25 cellular contexts compared by ENCODE assay signal in genomic region chr1:200128081-200128480, GRCh38.
"Had no signal": no experiment of that assay in that cellular context is flagged by ENCODE, and none has a peak within 500 bp of the region (broad histone marks: within the 10 kb centered on the region; RNA-seq: fewer than 3 reads in every experiment).

No MANE protein-coding gene starts in this region.

- ATAC-seq: foreskin keratinocyte; gastroesophageal sphincter; heart left ventricle; left cardiac atrium; left ventricle myocardium superior; natural killer cell treated with Interleukin-12 subunit alpha and Interleukin-12 subunit beta and Interleukin-15 and Interleukin-18, amount 100 ng/mL, for 72 hours; stimulated activated effector memory CD8-positive, alpha-beta T cell treated with anti-CD3 and anti-CD28 coated beads, Interleukin-12 subunit alpha, Interleukin-12 subunit beta, amount 100 ng/mL, for 72 hours had no signal

- H3K27ac Mint-ChIP-seq: memory B cell had no signal

- H3K4me3 ChIP-seq: coronary artery, esophagus muscularis mucosa, gastroesophageal sphincter, heart left ventricle, lung, prostate gland, right atrium auricular region, sigmoid colon, stomach, thyroid gland, vagina had no signal

- H3K36me3 Mint-ChIP-seq: memory B cell; natural killer cell treated with Interleukin-12 subunit alpha and Interleukin-12 subunit beta and Interleukin-15 and Interleukin-18, amount 100 ng/mL, for 72 hours; stimulated activated effector memory CD8-positive, alpha-beta T cell treated with anti-CD3 and anti-CD28 coated beads, Interleukin-12 subunit alpha, Interleukin-12 subunit beta, amount 100 ng/mL, for 72 hours had no signal

- H3K4me3 Mint-ChIP-seq: memory B cell; natural killer cell treated with Interleukin-12 subunit alpha and Interleukin-12 subunit beta and Interleukin-15 and Interleukin-18, amount 100 ng/mL, for 72 hours; stimulated activated effector memory CD8-positive, alpha-beta T cell treated with anti-CD3 and anti-CD28 coated beads, Interleukin-12 subunit alpha, Interleukin-12 subunit beta, amount 100 ng/mL, for 72 hours had no signal

- H3K9me3 ChIP-seq: esophagus muscularis mucosa, gastroesophageal sphincter, heart left ventricle, prostate gland, right atrium auricular region, sigmoid colon, stomach, thyroid gland, vagina had no signal

- H3K27ac ChIP-seq: coronary artery, esophagus muscularis mucosa, foreskin keratinocyte, gastroesophageal sphincter, heart left ventricle, prostate gland, right atrium auricular region, sigmoid colon, stomach, thyroid gland, vagina had no signal

- H3K4me1 ChIP-seq: esophagus muscularis mucosa, foreskin keratinocyte, gastroesophageal sphincter, prostate gland, right atrium auricular region, sigmoid colon, stomach, vagina had no signal

- DNase-seq: dermis blood vessel endothelial cell; effector memory CD4-positive, alpha-beta T cell; foreskin keratinocyte; heart left ventricle; hippocampal formation; left cardiac atrium; left ventricle myocardium superior; nucleus accumbens; sigmoid colon; stimulated activated CD4-positive, alpha-beta T cell treated with anti-CD3 and anti-CD28 coated beads, Interleukin-2, amount 100 ng/mL, for 24 hours; stimulated activated CD4-positive, alpha-beta T cell treated with anti-CD3 and anti-CD28 coated beads, Interleukin-4, amount 100 ng/mL, for 24 hours; stimulated activated naive CD4-positive, alpha-beta T cell treated with Interleukin-2 at 50 U/mL for 16 hours; stomach; thyroid gland; trophoblast cell had no signal

- H3K27me3 ChIP-seq: gastroesophageal sphincter, right atrium auricular region, sigmoid colon, stomach, thyroid gland, vagina had no signal

- H3K36me3 ChIP-seq: esophagus muscularis mucosa, gastroesophageal sphincter, heart left ventricle, prostate gland, right atrium auricular region, sigmoid colon, stomach, thyroid gland, vagina had no signal

- H3K9me3 Mint-ChIP-seq: memory B cell; natural killer cell treated with Interleukin-12 subunit alpha and Interleukin-12 subunit beta and Interleukin-15 and Interleukin-18, amount 100 ng/mL, for 72 hours; stimulated activated effector memory CD8-positive, alpha-beta T cell treated with anti-CD3 and anti-CD28 coated beads, Interleukin-12 subunit alpha, Interleukin-12 subunit beta, amount 100 ng/mL, for 72 hours had no signal
